1 cellular context compared by ENCODE assay signal in the genomic region with DNA sequence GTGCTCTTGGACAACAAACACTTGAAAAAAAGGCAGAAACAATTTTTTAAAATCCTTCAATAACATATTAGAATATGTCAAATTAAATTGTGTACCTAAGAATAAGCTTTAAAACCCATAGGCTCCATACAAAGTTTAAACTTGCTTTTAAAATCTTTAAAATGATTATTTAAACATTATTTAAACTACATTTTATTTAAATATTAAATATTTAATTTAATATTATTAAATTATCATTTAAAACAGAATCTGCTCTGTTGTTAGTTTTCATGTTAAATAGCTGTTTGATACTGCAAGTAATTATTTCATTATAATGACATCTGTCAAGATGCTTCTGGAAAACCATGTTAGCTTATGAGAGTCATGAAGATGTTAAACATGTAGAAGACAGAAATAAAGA.
TF ChIP-seq lines count a peak whose summit lies in the region.

No MANE protein-coding gene starts in this region.

TF ChIP-seq in HepG2, 621 proteins besides CTCF, POLR2A, EP300 and RAD21 (continued from another document):
- TF ChIP-seq, protein P1, sequence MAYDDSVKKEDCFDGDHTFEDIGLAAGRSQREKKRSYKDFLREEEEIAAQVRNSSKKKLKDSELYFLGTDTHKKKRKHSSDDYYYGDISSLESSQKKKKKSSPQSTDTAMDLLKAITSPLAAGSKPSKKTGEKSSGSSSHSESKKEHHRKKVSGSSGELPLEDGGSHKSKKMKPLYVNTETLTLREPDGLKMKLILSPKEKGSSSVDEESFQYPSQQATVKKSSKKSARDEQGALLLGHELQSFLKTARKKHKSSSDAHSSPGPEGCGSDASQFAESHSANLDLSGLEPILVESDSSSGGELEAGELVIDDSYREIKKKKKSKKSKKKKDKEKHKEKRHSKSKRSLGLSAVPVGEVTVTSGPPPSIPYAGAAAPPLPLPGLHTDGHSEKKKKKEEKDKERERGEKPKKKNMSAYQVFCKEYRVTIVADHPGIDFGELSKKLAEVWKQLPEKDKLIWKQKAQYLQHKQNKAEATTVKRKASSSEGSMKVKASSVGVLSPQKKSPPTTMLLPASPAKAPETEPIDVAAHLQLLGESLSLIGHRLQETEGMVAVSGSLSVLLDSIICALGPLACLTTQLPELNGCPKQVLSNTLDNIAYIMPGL (CRISPR knock-in tag; IDR thresholded peaks at IDR 0.05; ENCODE audit: borderline replicate concordance in 1 of 2, low read depth in 1 of 2) = no peak
TF ChIP-seq in HepG2: peak in this region for 0.
